ENCODE assay signal across 21 cellular contexts in the genomic region with DNA sequence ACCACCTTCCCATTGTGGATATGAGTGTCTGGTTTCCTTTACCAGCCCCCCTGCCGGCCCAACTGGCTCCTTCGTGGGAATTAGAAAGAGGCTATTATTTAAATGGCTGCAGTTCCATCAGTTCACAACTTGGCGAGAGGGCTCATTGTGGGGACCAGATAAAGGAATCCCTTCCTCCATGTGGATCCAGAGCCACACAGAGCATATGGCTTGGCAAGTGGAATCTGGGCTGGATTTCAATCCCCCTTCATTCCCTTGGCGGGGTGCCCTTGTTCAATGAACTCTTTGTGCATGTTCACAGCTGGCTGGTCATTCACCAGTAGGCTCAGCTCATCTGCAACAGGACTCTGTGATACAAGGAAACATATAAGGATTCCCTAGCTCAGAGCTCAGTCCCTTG.
A peak's percentile ranks its signal among the peaks of the same experiment; 100 is the strongest.
DNase-seq lines count a peak whose midpoint lies in the region; ATAC-seq, FAIRE-seq and TF ChIP-seq lines count a peak whose summit lies in the region.
"Had no signal": no experiment of that assay in that cellular context is flagged by ENCODE, and none has a peak within 500 bp of the region (broad histone marks: within the 10 kb centered on the region; RNA-seq: fewer than 3 reads in every experiment).

No MANE protein-coding gene starts in this region.

- TF ChIP-seq CTCF in HepG2 (CRISPR knock-in tag; IDR thresholded peaks at IDR 0.05) (no peak), right lobe of liver (IDR thresholded peaks at IDR 0.05) (no peak), type B pancreatic cell (conservative IDR thresholded peaks at IDR 0.05) (peak; percentile 26), gastrocnemius medialis (IDR thresholded peaks at IDR 0.05 in 4 of 5, conservative IDR thresholded peaks at IDR 0.05 in 1 of 5) (no peak)

- WGBS in HepG2 (ENCODE audit: low lambda C conversion rate): 98% methylated on average over 4 of the region's 4 CpGs
- WGBS in right lobe of liver (ENCODE audit: insufficient coverage, low coverage, low lambda C conversion rate, missing lambda C conversion rate): 52% methylated on average over 3 of the region's 4 CpGs

- no peak overlapping the region for H3K4me3 ChIP-seq in HepG2 (replicated peaks in 1 of 3; ENCODE audit: insufficient read depth in 1 of 3, low read depth in 2 of 3, low read length in 3 of 3)
- H3K4me3 ChIP-seq in right lobe of liver: no peak overlapping the region
- H3K4me3 ChIP-seq in gastrocnemius medialis: no peak overlapping the region
- H3K4me3 ChIP-seq: gastroesophageal sphincter, K562, Peyer's patch had no signal

- in situ Hi-C loops in HepG2 (cut with HindIII; ENCODE audit: extremely low pct_ligation_motif_present, low pct_unique_long_range_greater_than_20kb) (no loop called here), gastrocnemius medialis (cut with MboI; ENCODE audit: low sequenced_read_pairs in 4 of 4) (no loop called here)

- no peak for ATAC-seq in HepG2
- ATAC-seq in right lobe of liver: no peak
- no peak for ATAC-seq in stimulated activated naive CD8-positive, alpha-beta T cell treated with anti-CD3 and anti-CD28 coated beads, Interleukin-15, amount 100 ng/mL, for 72 hours
- ATAC-seq in gastrocnemius medialis: no peak
- ATAC-seq: gastroesophageal sphincter; K562; stimulated activated naive CD8-positive, alpha-beta T cell treated with anti-CD3 and anti-CD28 coated beads, Interleukin-15, Interleukin-2, amounts not matched to agents 100 U/mL and 50 U/mL, for 24 hours had no signal

- no peaks in the 10 kb centered on the region for H3K27me3 ChIP-seq in HepG2 (ENCODE audit: control insufficient read depth in 1 of 2, insufficient read depth in 2 of 2, low read length in 2 of 2)
- no peaks in the 10 kb centered on the region for H3K27me3 ChIP-seq in right lobe of liver
- H3K27me3 ChIP-seq in gastrocnemius medialis: no peaks in the 10 kb centered on the region
- H3K27me3 ChIP-seq: gastroesophageal sphincter, Peyer's patch had no signal

- H3K36me3 Mint-ChIP-seq in type B pancreatic cell: no peaks in the 10 kb centered on the region
- H3K36me3 Mint-ChIP-seq: activated CD4-positive, alpha-beta memory T cell treated with anti-CD3 and anti-CD28 coated beads for 36 hours; activated naive CD8-positive, alpha-beta T cell treated with anti-CD3 and anti-CD28 coated beads for 36 hours had no signal

- H4K20me1 ChIP-seq in HepG2 (ENCODE audit: insufficient read depth, low read length): peaks cover 4% of the 10 kb centered on the region; the same call in 1 of the 2 replicates

- TF ChIP-seq RAD21 in HepG2 (CRISPR knock-in tag; IDR thresholded peaks at IDR 0.05): no peak

- H2AFZ ChIP-seq in HepG2 (ENCODE audit: low read length): no peak overlapping the region

- H3K27ac ChIP-seq in HepG2 (ENCODE audit: extremely low read length, insufficient read depth, low read length) (no peak overlapping the region), right lobe of liver (no peak overlapping the region), caudate nucleus (ENCODE audit: low read depth, low read length) (no peak overlapping the region), gastrocnemius medialis (no peak overlapping the region)
- H3K27ac ChIP-seq: gastroesophageal sphincter, Peyer's patch had no signal

- H3K36me3 ChIP-seq in HepG2 (replicated peaks in 1 of 2; ENCODE audit: control insufficient read depth in 1 of 2, insufficient read depth in 2 of 2, low read length in 2 of 2) (peaks cover 5 to 21% of the 10 kb centered on the region in 2 experiments; a peak in 4 of 5 replicates), right lobe of liver (no peaks in the 10 kb centered on the region), gastrocnemius medialis (no peaks in the 10 kb centered on the region)
- H3K36me3 ChIP-seq: gastroesophageal sphincter, Peyer's patch had no signal

- H3K4me3 Mint-ChIP-seq in type B pancreatic cell: no peak overlapping the region
- no peak overlapping the region for H3K4me3 Mint-ChIP-seq in stimulated activated naive CD8-positive, alpha-beta T cell treated with anti-CD3 and anti-CD28 coated beads, Interleukin-15, amount 100 ng/mL, for 72 hours
- H3K4me3 Mint-ChIP-seq: activated CD4-positive, alpha-beta memory T cell treated with anti-CD3 and anti-CD28 coated beads for 36 hours; activated naive CD8-positive, alpha-beta T cell treated with anti-CD3 and anti-CD28 coated beads for 36 hours; central memory CD8-positive, alpha-beta T cell had no signal

- H3K27me3 Mint-ChIP-seq in type B pancreatic cell: no peaks in the 10 kb centered on the region
- no peaks in the 10 kb centered on the region for H3K27me3 Mint-ChIP-seq in stimulated activated naive CD8-positive, alpha-beta T cell treated with anti-CD3 and anti-CD28 coated beads, Interleukin-15, amount 100 ng/mL, for 72 hours
- H3K27me3 Mint-ChIP-seq: activated CD4-positive, alpha-beta memory T cell treated with anti-CD3 and anti-CD28 coated beads for 36 hours; activated naive CD8-positive, alpha-beta T cell treated with anti-CD3 and anti-CD28 coated beads for 36 hours; central memory CD8-positive, alpha-beta T cell had no signal

- no peaks in the 10 kb centered on the region for H3K79me2 ChIP-seq in HepG2 (ENCODE audit: insufficient read depth, low read length)

- no peak overlapping the region for H3K4me2 ChIP-seq in HepG2 (ENCODE audit: low read depth, low read length)

- no peak overlapping the region for H3K9ac ChIP-seq in HepG2 (ENCODE audit: insufficient read depth, low read depth, low read length)

- FAIRE-seq in HepG2 (lab: Jason Lieb, UNC): no peak
- FAIRE-seq: G401.6, GM12892, K562 had no signal

- intact Hi-C loops in HepG2 (cut with micrococcal nuclease; ENCODE audit: unreplicated experiment) (no loop called here), right lobe of liver (cut with DNase I) (no loop called here), gastrocnemius medialis (cut with DNase I; ENCODE audit: low total_unique reads) (no loop called here)

- H3K9me3 Mint-ChIP-seq in type B pancreatic cell: peaks cover 5% of the 10 kb centered on the region
- no peaks in the 10 kb centered on the region for H3K9me3 Mint-ChIP-seq in stimulated activated naive CD8-positive, alpha-beta T cell treated with anti-CD3 and anti-CD28 coated beads, Interleukin-15, amount 100 ng/mL, for 72 hours
- H3K9me3 Mint-ChIP-seq: activated CD4-positive, alpha-beta memory T cell treated with anti-CD3 and anti-CD28 coated beads for 36 hours; activated naive CD8-positive, alpha-beta T cell treated with anti-CD3 and anti-CD28 coated beads for 36 hours; central memory CD8-positive, alpha-beta T cell had no signal

- H3K4me1 ChIP-seq in HepG2 (ENCODE audit: insufficient read depth, low read length) (no peaks in the 10 kb centered on the region), right lobe of liver (no peaks in the 10 kb centered on the region), gastrocnemius medialis (no peaks in the 10 kb centered on the region)
- H3K4me1 ChIP-seq: gastroesophageal sphincter, Peyer's patch had no signal

- no peak for TF ChIP-seq EP300 in HepG2 (IDR thresholded peaks at IDR 0.05; ENCODE audit: low read depth in 2 of 2, low read length in 2 of 2)
- TF ChIP-seq EP300 in HepG2 (CRISPR knock-in tag; IDR thresholded peaks at IDR 0.05; ENCODE audit: borderline replicate concordance): no peak

- no peaks in the 10 kb centered on the region for H3K4me1 Mint-ChIP-seq in type B pancreatic cell (ENCODE audit: unreplicated experiment)
- H3K4me1 Mint-ChIP-seq in stimulated activated naive CD8-positive, alpha-beta T cell treated with anti-CD3 and anti-CD28 coated beads, Interleukin-15, amount 100 ng/mL, for 72 hours: no peaks in the 10 kb centered on the region
- H3K4me1 Mint-ChIP-seq: activated naive CD8-positive, alpha-beta T cell treated with anti-CD3 and anti-CD28 coated beads for 36 hours; central memory CD8-positive, alpha-beta T cell had no signal

- TF ChIP-seq POLR2A in HepG2 (IDR thresholded peaks at IDR 0.05; ENCODE audit: insufficient read depth in 1 of 2, low read depth in 2 of 2, low read length in 2 of 2): no peak
- TF ChIP-seq POLR2A in right lobe of liver (IDR thresholded peaks at IDR 0.05): no peak
- TF ChIP-seq POLR2A in gastrocnemius medialis (IDR thresholded peaks at IDR 0.05): no peak

- CTCF ChIA-PET in HepG2 (lab: Yijun Ruan, JAX; ENCODE audit: low intra/inter-chr PET ratio, low total read pairs): no interaction called here

- no peak for DNase-seq in HepG2 (ENCODE audit: low spot score)
- no peak for DNase-seq in right lobe of liver
- DNase-seq in caudate nucleus (lab: John Stamatoyannopoulos, UW): peak in 56 of 61 donors; percentile 3 to 82 (median 52)
- DNase-seq in inferior parietal cortex (ENCODE audit: extremely low spot score): peak; percentile 70
- DNase-seq in type B pancreatic cell (ENCODE audit: extremely low spot score, unreplicated experiment): no peak
- DNase-seq in stimulated activated naive CD8-positive, alpha-beta T cell treated with anti-CD3 and anti-CD28 coated beads, Interleukin-15, amount 100 ng/mL, for 72 hours: no peak
- no peak for DNase-seq in gastrocnemius medialis
- DNase-seq in HK-2 (ENCODE audit: unreplicated experiment): no peak
- DNase-seq: activated CD4-positive, alpha-beta memory T cell treated with anti-CD3 and anti-CD28 coated beads for 36 hours; activated naive CD8-positive, alpha-beta T cell treated with anti-CD3 and anti-CD28 coated beads for 36 hours; activated T-cell treated with anti-CD3 and anti-CD28 coated beads, Interleukin-2, amount 50 U/mL, for 48 hours; NCI-H1417 treated with DMSO at 0.1 percent for 48 hours; NCI-H526 treated with DMSO at 0.1 percent for 48 hours; Peyer's patch; stimulated activated CD4-positive, alpha-beta T cell treated with anti-CD3 and anti-CD28 coated beads, Interleukin-12 subunit alpha, Interleukin-12 subunit beta, amount 100 ng/mL, for 4 hours; stimulated activated naive CD8-positive, alpha-beta T cell treated with anti-CD3 and anti-CD28 coated beads, Interleukin-15, Interleukin-2, amounts not matched to agents 100 U/mL and 50 U/mL, for 24 hours had no signal

- POLR2A ChIA-PET in HepG2 (lab: Yijun Ruan, JAX): no interaction called here

- BruUV-seq in HepG2 (replicated peaks; lab: Mats Ljungman, UMichigan): no TSS peak

- H3K9me3 ChIP-seq in HepG2 (ENCODE audit: low read length) (no peaks in the 10 kb centered on the region), right lobe of liver (no peaks in the 10 kb centered on the region), gastrocnemius medialis (no peaks in the 10 kb centered on the region)
- H3K9me3 ChIP-seq: Peyer's patch had no signal

- no peak overlapping the region for H3K27ac Mint-ChIP-seq in type B pancreatic cell
- no peak overlapping the region for H3K27ac Mint-ChIP-seq in stimulated activated naive CD8-positive, alpha-beta T cell treated with anti-CD3 and anti-CD28 coated beads, Interleukin-15, amount 100 ng/mL, for 72 hours
- H3K27ac Mint-ChIP-seq: activated CD4-positive, alpha-beta memory T cell treated with anti-CD3 and anti-CD28 coated beads for 36 hours; activated naive CD8-positive, alpha-beta T cell treated with anti-CD3 and anti-CD28 coated beads for 36 hours had no signal

TF ChIP-seq in HepG2, 621 proteins besides CTCF, POLR2A, EP300 and RAD21 (continues in another document):
- TF ChIP-seq RBM22 (optimal IDR thresholded peaks at IDR 0.05; ENCODE audit: low read length): peak; percentile 31

Comparison
In these comparisons a context has a peak if more than half of its experiments do, and no peak if none do; other contexts are left out.
1. DNase-seq: peak in caudate nucleus (56 of 61) and inferior parietal cortex (single experiment); none in HepG2 (single experiment), right lobe of liver (0 of 3), type B pancreatic cell (single experiment), stimulated activated naive CD8-positive, alpha-beta T cell treated with anti-CD3 and anti-CD28 coated beads, Interleukin-15, amount 100 ng/mL, for 72 hours (0 of 2), gastrocnemius medialis (0 of 2) and HK-2 (single experiment).